In the genomic region with DNA sequence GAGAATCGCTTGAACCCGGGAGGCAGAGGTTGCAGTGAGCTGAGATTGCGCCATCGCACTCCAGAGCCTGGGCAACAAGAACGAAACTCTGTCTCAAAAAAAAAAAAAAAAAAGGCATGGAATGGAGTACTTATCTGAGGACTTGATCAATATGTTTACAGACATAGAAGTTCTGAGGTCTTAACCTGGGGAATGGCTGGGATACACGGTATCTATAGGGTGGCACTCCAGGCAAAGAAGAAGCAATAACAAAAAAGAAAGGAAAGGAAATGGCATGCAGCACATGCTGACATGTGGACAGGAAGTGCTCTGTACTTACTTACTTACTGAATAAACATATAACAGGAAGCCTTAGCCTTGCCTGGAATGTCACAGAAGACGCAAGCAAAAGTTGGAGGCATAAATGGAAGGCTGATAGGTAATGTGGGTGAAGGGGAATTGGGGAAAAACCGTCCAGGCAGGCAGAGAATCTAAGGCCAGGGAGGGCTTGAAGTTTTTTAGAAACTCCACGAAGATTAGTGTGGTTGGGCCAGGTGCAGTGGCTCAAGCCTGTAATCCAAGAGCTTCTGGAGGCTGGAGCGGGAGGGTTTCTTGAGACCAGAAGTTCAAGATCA, we compare ENCODE assay signal across 9 cellular contexts. TPM values are rescaled to one million over a fixed set of nuclear protein-coding genes. Genes with fewer than 3 reads are reported as not detected.
DNase-seq lines count a peak whose midpoint lies in the region; ATAC-seq and TF ChIP-seq lines count a peak whose summit lies in the region.
"Had no signal": no experiment of that assay in that cellular context is flagged by ENCODE, and none has a peak within 500 bp of the region (broad histone marks: within the 10 kb centered on the region; RNA-seq: fewer than 3 reads in every experiment).

No MANE protein-coding gene starts in this region.

- no peak overlapping the region for H3K4me3 ChIP-seq in stomach
- H3K4me3 ChIP-seq in H7 (ENCODE audit: insufficient read depth, low read depth, low read length) = no peak overlapping the region

- peak overlapping the region; percentile 62 to 89 (median 72) for H3K27ac ChIP-seq in stomach
- H3K27ac ChIP-seq: 22Rv1 had no signal

- peak; percentile 33 for DNase-seq in DMS153 (lab: John Stamatoyannopoulos, UW)
- no peak for DNase-seq in DMS153 treated with DMSO at 0.1 percent for 48 hours (lab: John Stamatoyannopoulos, UW; ENCODE audit: unreplicated experiment)
- DNase-seq in activated CD4-positive, alpha-beta memory T cell treated with anti-CD3 and anti-CD28 coated beads for 36 hours = peak; percentile 31
- DNase-seq in immature natural killer cell = peak; percentile 28 to 39 (median 33)
- no peak for DNase-seq in stomach
- DNase-seq in H7 = no peak
- DNase-seq in Ammon's horn (ENCODE audit: low spot score) = no peak

- no peak for TF ChIP-seq CTCF in stomach (IDR thresholded peaks at IDR 0.05)

- no peaks in the 10 kb centered on the region for H3K9me3 ChIP-seq in stomach

- no peaks in the 10 kb centered on the region for H3K27me3 Mint-ChIP-seq in activated CD4-positive, alpha-beta memory T cell treated with anti-CD3 and anti-CD28 coated beads for 36 hours
- peaks cover 1 to 3% (median 2%) of the 10 kb centered on the region in 3 donors for H3K27me3 Mint-ChIP-seq in immature natural killer cell (ENCODE audit: low read depth in 3 of 3)

- CTCF ChIA-PET in activated CD4-positive, alpha-beta memory T cell treated with anti-CD3 and anti-CD28 coated beads for 36 hours (lab: Charles Lee) = interaction anchor here (1.4 to 24.6 kb wide), 5 partner anchors 8 to 132 kb away, joined by 3 to 564 read pairs (median 5); partner anchors contain the start of gene NXPH3

- ATAC-seq in HG03442 (IDR thresholded peaks at IDR 0.05; ENCODE audit: unreplicated experiment) = no peak

- POLR2A ChIA-PET in activated CD4-positive, alpha-beta memory T cell treated with anti-CD3 and anti-CD28 coated beads for 36 hours (lab: Charles Lee) = interaction anchor here (0.7 to 0.9 kb wide), 2 partner anchors 11 kb away, joined by 3 to 4 read pairs; no protein-coding TSS in a partner anchor

- H3K27me3 ChIP-seq in stomach (no peaks in the 10 kb centered on the region), H7 (ENCODE audit: control insufficient read depth, insufficient read depth, low read length) (no peaks in the 10 kb centered on the region)

- H3K36me3 ChIP-seq in stomach (no peaks in the 10 kb centered on the region), H7 (replicated peaks; ENCODE audit: control insufficient read depth, insufficient read depth, low read length) (no peaks in the 10 kb centered on the region)

- peak overlapping the region; percentile 45 for H3K4me3 Mint-ChIP-seq in activated CD4-positive, alpha-beta memory T cell treated with anti-CD3 and anti-CD28 coated beads for 36 hours
- peak overlapping the region; percentile 69 to 89 (median 75) for H3K4me3 Mint-ChIP-seq in immature natural killer cell

- no peak for TF ChIP-seq POLR2A in stomach (IDR thresholded peaks at IDR 0.05)

- TF ChIP-seq EP300 in stomach (IDR thresholded peaks at IDR 0.05) = no peak

- H3K4me1 ChIP-seq in stomach = peaks cover 0 to 24% (median 14%) of the 10 kb centered on the region in 4 donors

- intact Hi-C loops in activated CD4-positive, alpha-beta memory T cell treated with anti-CD3 and anti-CD28 coated beads for 36 hours (cut with micrococcal nuclease) = loop anchor here (1.0 kb wide), 1 partner anchor 10 kb away; the partner anchor contains the start of gene SPOP
- intact Hi-C loops in stomach (cut with DNase I; ENCODE audit: low total_unique reads) = no loop called here

- WGBS in stomach, 5 donors = 56 to 63% (median 60%) methylated on average over 10 of the region's 10 CpGs

- no peaks in the 10 kb centered on the region for H3K9me3 Mint-ChIP-seq in activated CD4-positive, alpha-beta memory T cell treated with anti-CD3 and anti-CD28 coated beads for 36 hours
- H3K9me3 Mint-ChIP-seq in immature natural killer cell = peaks cover 0 to 2% (median 0%) of the 10 kb centered on the region in 6 donors

- H3K27ac Mint-ChIP-seq in activated CD4-positive, alpha-beta memory T cell treated with anti-CD3 and anti-CD28 coated beads for 36 hours = peak overlapping the region; percentile 88
- H3K27ac Mint-ChIP-seq in immature natural killer cell = peak overlapping the region; percentile 88 to 97 (median 94)

- no peaks in the 10 kb centered on the region for H3K36me3 Mint-ChIP-seq in activated CD4-positive, alpha-beta memory T cell treated with anti-CD3 and anti-CD28 coated beads for 36 hours
- peaks cover 0 to 10% (median 0%) of the 10 kb centered on the region in 3 donors for H3K36me3 Mint-ChIP-seq in immature natural killer cell

- H3K4me1 Mint-ChIP-seq in activated CD4-positive, alpha-beta memory T cell treated with anti-CD3 and anti-CD28 coated beads for 36 hours (ENCODE audit: low read depth) = peaks cover 32% of the 10 kb centered on the region
- peaks cover 23 to 25% of the 10 kb centered on the region in 2 donors for H3K4me1 Mint-ChIP-seq in immature natural killer cell

RNA-seq across cellular contexts. Expression of gene SPOP, which starts 10.1 kb away (rescaled TPM):
- total RNA-seq in activated CD4-positive, alpha-beta memory T cell treated with anti-CD3 and anti-CD28 coated beads for 36 hours = 10 to 100 TPM; 53.4 to 60.0 TPM
- polyA plus RNA-seq in immature natural killer cell = 100 to 1,000 TPM in 2 of 3 donors, 10 to 100 TPM in 1; 64.9 to 180 (median 105) TPM
- total RNA-seq in stomach = 100 to 1,000 TPM in 2 of 5 donors, 10 to 100 TPM in 3; 17.5 to 309 (median 49.2) TPM
- 10 to 100 TPM; 23.3 to 42.0 (median 30.8) TPM for polyA plus RNA-seq in stomach
- 16.1 and 26.2 TPM in 2 replicates for total RNA-seq in H7 (2014; rRNA removed; shearing (Covaris generic))

RNA-seq across cellular contexts. Expression of gene SLC35B1, which starts 19.8 kb away (rescaled TPM):
- total RNA-seq in activated CD4-positive, alpha-beta memory T cell treated with anti-CD3 and anti-CD28 coated beads for 36 hours = 10 to 100 TPM; 48.3 to 54.1 TPM
- polyA plus RNA-seq in immature natural killer cell (10 to 100 TPM; 40.5 to 69.0 (median 53.3) TPM), stomach (10 to 100 TPM; 26.3 to 36.2 (median 34.2) TPM)
- 10 to 100 TPM; 36.2 to 59.8 (median 48.1) TPM for total RNA-seq in stomach
- 57.6 and 76.6 TPM in 2 replicates for total RNA-seq in H7 (2014; rRNA removed; shearing (Covaris generic))

Comparison
In these comparisons a context has a peak if more than half of its experiments do, and no peak if none do; other contexts are left out.
1. DNase-seq: peak in DMS153 (single experiment), activated CD4-positive, alpha-beta memory T cell treated with anti-CD3 and anti-CD28 coated beads for 36 hours (single experiment) and immature natural killer cell (3 of 3); none in DMS153 treated with DMSO at 0.1 percent for 48 hours (single experiment), stomach (single experiment), H7 (single experiment) and Ammon's horn (single experiment).